ENCODE assay signal across 10 cellular contexts in the genomic region with DNA sequence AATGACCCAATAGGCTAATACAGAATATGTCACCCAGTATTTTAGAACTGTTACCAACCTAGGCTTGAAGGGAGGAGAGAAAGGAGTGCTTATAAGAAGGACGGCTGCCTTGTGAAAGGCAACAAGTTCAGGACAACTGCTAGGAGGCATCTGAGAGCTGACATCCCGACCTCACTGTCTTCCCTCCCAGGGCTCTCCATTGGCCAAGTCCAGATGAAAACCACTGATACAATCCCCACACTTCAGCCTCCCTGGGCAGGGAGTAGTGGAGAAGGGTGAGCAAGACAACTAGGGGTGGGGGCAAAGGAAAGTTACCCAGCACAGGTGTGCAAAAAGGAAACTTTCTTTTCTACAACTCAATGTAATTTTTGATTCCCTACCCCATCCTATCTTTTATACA. TPM values are rescaled to one million over a fixed set of nuclear protein-coding genes. Genes with fewer than 3 reads are reported as not detected.
"Had no signal": no experiment of that assay in that cellular context is flagged by ENCODE, and none has a peak within 500 bp of the region (broad histone marks: within the 10 kb centered on the region; RNA-seq: fewer than 3 reads in every experiment).

No MANE protein-coding gene starts in this region.

- H3K4me3 Mint-ChIP-seq: HFFc6, IgD-negative memory B cell had no signal

- DNase-seq: GM23248, GOT3, H7, HFFc6 had no signal

- H3K36me3 ChIP-seq: HAP-1 had no signal

- H3K9me3 Mint-ChIP-seq: HFFc6 had no signal

- H3K9ac ChIP-seq: GM23248 had no signal

- H3K4me1 ChIP-seq: HAP-1 had no signal

- ATAC-seq: HCT116, HepG2 had no signal

- H2AFZ ChIP-seq: GM23248 had no signal

- H3K4me3 ChIP-seq: GM23248, HAP-1 had no signal

- H3K27ac ChIP-seq: GM23248, HL-60 had no signal

- H3K27ac Mint-ChIP-seq: HFFc6, IgD-negative memory B cell had no signal

- H3K9me3 ChIP-seq: HAP-1 had no signal

RNA-seq across cellular contexts. Expression of a gene that starts 29.5 kb away (rescaled TPM):
- total RNA-seq: GM23248, H7, HepG2, HFFc6, HT1080 had no signal
